In the genomic region with DNA sequence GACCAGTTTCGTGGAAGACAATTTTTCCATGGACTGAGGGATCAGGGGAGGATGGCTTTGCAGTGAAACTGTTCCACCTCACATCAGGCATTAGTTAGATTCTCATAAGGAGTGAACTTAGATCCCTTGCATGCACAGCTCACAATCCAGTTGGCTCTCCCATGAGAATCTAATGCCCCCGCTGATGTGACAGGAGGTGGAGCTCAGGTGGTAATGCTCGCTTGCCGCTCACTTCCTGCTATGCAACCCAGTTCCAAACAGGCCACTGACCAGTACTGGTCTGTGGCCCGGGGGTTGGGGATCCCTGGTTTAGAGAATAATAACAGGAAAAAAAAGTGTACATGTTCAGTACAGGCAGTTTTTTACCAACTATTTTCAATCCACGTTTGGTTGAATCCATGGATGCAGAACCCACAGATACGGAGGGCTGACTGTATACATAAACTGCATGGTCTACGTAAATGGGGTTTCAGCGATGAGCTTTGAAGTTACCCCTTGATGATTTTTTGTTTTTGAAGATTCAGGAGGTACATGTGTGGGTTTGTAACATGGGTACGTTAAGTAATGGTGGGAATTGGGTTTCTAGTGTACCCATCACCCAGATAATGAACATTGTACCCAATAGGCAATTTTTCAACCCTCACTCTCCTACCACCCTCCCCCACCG, we compare ENCODE assay signal across 10 cellular contexts. TPM values are rescaled to one million over a fixed set of nuclear protein-coding genes. Genes with fewer than 3 reads are reported as not detected.
DNase-seq lines count a peak whose midpoint lies in the region; ATAC-seq and TF ChIP-seq lines count a peak whose summit lies in the region.
"Had no signal": no experiment of that assay in that cellular context is flagged by ENCODE, and none has a peak within 500 bp of the region (broad histone marks: within the 10 kb centered on the region; RNA-seq: fewer than 3 reads in every experiment).

No MANE protein-coding gene starts in this region.

- ATAC-seq in left colon: no peak

- H3K27ac ChIP-seq in HL-60 (replicated peaks): peak overlapping the region; percentile 53
- H3K27ac ChIP-seq in RWPE1: 0 out of 2 replicates have a peak overlapping the region, but pooled peaks have one; percentile 12
- H3K27ac ChIP-seq in endodermal cell (ENCODE audit: low read depth, low read length): peak overlapping the region; percentile 10
- H3K27ac ChIP-seq in skin epidermis: peak overlapping the region in 16 of 21 experiments; percentile 27 to 99 (median 87)

- H3K4me1 Mint-ChIP-seq in endodermal cell: peaks cover 22% of the 10 kb centered on the region

- 85 to 90% methylated on average over 4 to 11 of the region's 11 CpGs for WGBS in endodermal cell (ENCODE audit: insufficient coverage in 1 of 2, insufficient read length in 1 of 2), 2 experiments

- no peaks in the 10 kb centered on the region for H3K9me3 ChIP-seq in endodermal cell (ENCODE audit: control insufficient read depth, low read length)

- no peaks in the 10 kb centered on the region for H3K27me3 Mint-ChIP-seq in endodermal cell (ENCODE audit: insufficient read depth)

- H3K4me1 ChIP-seq in endodermal cell (ENCODE audit: control insufficient read depth, insufficient read depth, low read length): no peaks in the 10 kb centered on the region

- peaks cover 17% of the 10 kb centered on the region for H3K36me3 Mint-ChIP-seq in endodermal cell (ENCODE audit: low read depth)

- TF ChIP-seq CTCF in HL-60 (IDR thresholded peaks at IDR 0.05; ENCODE audit: insufficient read depth, low read length) (no peak), RWPE1 (conservative IDR thresholded peaks at IDR 0.05; ENCODE audit: low read depth) (no peak), endodermal cell (conservative IDR thresholded peaks at IDR 0.05) (no peak)

- no peak overlapping the region for H3K4me3 Mint-ChIP-seq in endodermal cell

- no peak overlapping the region for H3K9ac ChIP-seq in endodermal cell (ENCODE audit: extremely low read depth, low read length, poor library complexity, severe bottlenecking)

- DNase-seq in HL-60 (ENCODE audit: low read depth in 1 of 2, low spot score in 1 of 2): no peak
- no peak for DNase-seq in RWPE1 (ENCODE audit: low spot score)
- DNase-seq in endodermal cell: no peak
- no peak for DNase-seq in NCI-H510A (lab: John Stamatoyannopoulos, UW)
- DNase-seq in DMS79 (lab: John Stamatoyannopoulos, UW): no peak
- DNase-seq in left colon: no peak
- DNase-seq: cortex of kidney, mammary epithelial cell, NCI-H446 treated with DMSO at 0.1 percent for 48 hours had no signal

- H3K36me3 ChIP-seq in endodermal cell (ENCODE audit: control insufficient read depth, insufficient read depth, low read length): peaks cover 6% of the 10 kb centered on the region

- CTCF ChIA-PET in RWPE1 (lab: Yijun Ruan, JAX): no interaction called here

- no peak overlapping the region for H3K27ac Mint-ChIP-seq in endodermal cell

- no peaks in the 10 kb centered on the region for H3K27me3 ChIP-seq in HL-60 (ENCODE audit: insufficient read depth, poor library complexity, severe bottlenecking)
- H3K27me3 ChIP-seq in endodermal cell (ENCODE audit: control insufficient read depth, insufficient read depth, low read length, poor library complexity, severe bottlenecking): no peaks in the 10 kb centered on the region

- no peaks in the 10 kb centered on the region for H3K9me3 Mint-ChIP-seq in endodermal cell

- POLR2A ChIA-PET in RWPE1 (lab: Yijun Ruan, JAX; ENCODE audit: low non-redundant PET): no interaction called here

- H3K4me3 ChIP-seq in HL-60 (replicated peaks; ENCODE audit: insufficient read depth, low read length): no peak overlapping the region
- H3K4me3 ChIP-seq in endodermal cell (ENCODE audit: low read length): no peak overlapping the region
- no peak overlapping the region for H3K4me3 ChIP-seq in skin epidermis

- intact Hi-C loops in left colon (cut with DNase I, micrococcal nuclease): no loop called here

RNA-seq across cellular contexts. Expression of a gene that starts 24.5 kb away (rescaled TPM):
- total RNA-seq in endodermal cell (10 to 100 TPM; 82.5 to 96.0 TPM), left colon (100 to 1,000 TPM; 174 to 221 TPM)
- 42.6 TPM for polyA plus RNA-seq in endodermal cell (2013, experiment 1 of 2)
- 42.7 TPM for polyA plus RNA-seq in endodermal cell (2013, experiment 2 of 2)

RNA-seq across cellular contexts. Expression of a gene that starts 48.9 kb away (rescaled TPM):
- total RNA-seq in endodermal cell (100 to 1,000 TPM in 1 of 2 donors, 10 to 100 TPM in 1; 75.4 to 109 TPM), left colon (10 to 100 TPM; 90.4 to 96.2 TPM)
- 105 TPM for polyA plus RNA-seq in endodermal cell (2013, experiment 1 of 2)
- 95.6 TPM for polyA plus RNA-seq in endodermal cell (2013, experiment 2 of 2)

RNA-seq across cellular contexts. Expression of a gene that starts 57.2 kb away (rescaled TPM):
- total RNA-seq in endodermal cell: 10 to 100 TPM; 73.6 to 79.2 TPM
- polyA plus RNA-seq in endodermal cell (2013, experiment 1 of 2): 66.7 TPM
- polyA plus RNA-seq in endodermal cell (2013, experiment 2 of 2): 57.5 TPM
- 10 to 100 TPM; 36.5 to 59.2 TPM for total RNA-seq in left colon

Comparison
In these comparisons a context has a peak if more than half of its experiments do, and no peak if none do; other contexts are left out.
1. H3K27ac ChIP-seq: peak in every context shown above with its lines; median percentile 87 in skin epidermis; 53 in HL-60; 12 in RWPE1; 10 in endodermal cell.